Comparison of ENCODE assay signal across 1 cellular context in the genomic region with DNA sequence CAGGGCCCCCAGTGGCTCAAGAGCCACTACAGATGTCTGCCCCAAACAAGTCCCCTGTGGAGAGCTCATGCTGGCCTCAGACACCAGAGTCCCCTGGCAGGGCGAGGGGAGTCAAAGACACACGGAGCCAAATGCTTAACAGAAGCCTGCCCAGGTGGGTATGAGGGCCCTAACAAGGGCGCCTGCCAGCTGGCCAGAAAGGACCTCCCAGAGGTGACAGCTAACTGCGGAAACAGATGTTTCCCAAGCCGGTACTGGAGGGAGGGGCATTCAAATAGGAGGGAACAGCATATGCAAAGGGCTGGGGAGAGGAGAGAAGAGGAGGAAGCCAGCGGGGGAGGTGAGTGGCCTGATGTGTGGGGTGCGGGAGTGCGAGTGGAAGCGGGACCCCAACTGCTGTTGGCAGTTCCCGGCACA.
A peak's percentile ranks its signal among the peaks of the same experiment; 100 is the strongest.
TF ChIP-seq lines count a peak whose summit lies in the region.

No MANE protein-coding gene starts in this region.

TF ChIP-seq in GM12878, 131 proteins besides CTCF, POLR2A, EP300 and RAD21:
- TF ChIP-seq BCL11A (IDR thresholded peaks at IDR 0.05; ENCODE audit: low read depth, low read length) (no peak), TCF3 (IDR thresholded peaks at IDR 0.05; ENCODE audit: borderline replicate concordance, insufficient read depth, low read depth, low read length) (peak; percentile 67; the same call in 1 of the 2 replicates), MXI1 (IDR thresholded peaks at IDR 0.05; ENCODE audit: low read depth, low read length) (peak; percentile 54; the same call in 1 of the 2 replicates), POU2F2 (IDR thresholded peaks at IDR 0.05; ENCODE audit: borderline replicate concordance, low read depth, low read length) (peak; percentile 95; the same call in 2 of the 3 replicates), ZBED1 (IDR thresholded peaks at IDR 0.05; ENCODE audit: borderline replicate concordance) (no peak), ZNF274 (IDR thresholded peaks at IDR 0.05; ENCODE audit: insufficient read depth, insufficient read length) (no peak), TCF12 (IDR thresholded peaks at IDR 0.05; ENCODE audit: low read depth, low read length) (0 out of 2 replicates have a peak, but pooled peaks have one; percentile 39), BACH1 (IDR thresholded peaks at IDR 0.05; ENCODE audit: borderline replicate concordance) (no peak), SIN3A (IDR thresholded peaks at IDR 0.05; ENCODE audit: low read depth, low read length) (peak; percentile 94)
- TF ChIP-seq, protein P1, sequence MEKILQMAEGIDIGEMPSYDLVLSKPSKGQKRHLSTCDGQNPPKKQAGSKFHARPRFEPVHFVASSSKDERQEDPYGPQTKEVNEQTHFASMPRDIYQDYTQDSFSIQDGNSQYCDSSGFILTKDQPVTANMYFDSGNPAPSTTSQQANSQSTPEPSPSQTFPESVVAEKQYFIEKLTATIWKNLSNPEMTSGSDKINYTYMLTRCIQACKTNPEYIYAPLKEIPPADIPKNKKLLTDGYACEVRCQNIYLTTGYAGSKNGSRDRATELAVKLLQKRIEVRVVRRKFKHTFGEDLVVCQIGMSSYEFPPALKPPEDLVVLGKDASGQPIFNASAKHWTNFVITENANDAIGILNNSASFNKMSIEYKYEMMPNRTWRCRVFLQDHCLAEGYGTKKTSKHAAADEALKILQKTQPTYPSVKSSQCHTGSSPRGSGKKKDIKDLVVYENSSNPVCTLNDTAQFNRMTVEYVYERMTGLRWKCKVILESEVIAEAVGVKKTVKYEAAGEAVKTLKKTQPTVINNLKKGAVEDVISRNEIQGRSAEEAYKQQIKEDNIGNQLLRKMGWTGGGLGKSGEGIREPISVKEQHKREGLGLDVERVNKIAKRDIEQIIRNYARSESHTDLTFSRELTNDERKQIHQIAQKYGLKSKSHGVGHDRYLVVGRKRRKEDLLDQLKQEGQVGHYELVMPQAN (conservative IDR thresholded peaks at IDR 0.05), result peak; percentile 62
- TF ChIP-seq, protein P2, sequence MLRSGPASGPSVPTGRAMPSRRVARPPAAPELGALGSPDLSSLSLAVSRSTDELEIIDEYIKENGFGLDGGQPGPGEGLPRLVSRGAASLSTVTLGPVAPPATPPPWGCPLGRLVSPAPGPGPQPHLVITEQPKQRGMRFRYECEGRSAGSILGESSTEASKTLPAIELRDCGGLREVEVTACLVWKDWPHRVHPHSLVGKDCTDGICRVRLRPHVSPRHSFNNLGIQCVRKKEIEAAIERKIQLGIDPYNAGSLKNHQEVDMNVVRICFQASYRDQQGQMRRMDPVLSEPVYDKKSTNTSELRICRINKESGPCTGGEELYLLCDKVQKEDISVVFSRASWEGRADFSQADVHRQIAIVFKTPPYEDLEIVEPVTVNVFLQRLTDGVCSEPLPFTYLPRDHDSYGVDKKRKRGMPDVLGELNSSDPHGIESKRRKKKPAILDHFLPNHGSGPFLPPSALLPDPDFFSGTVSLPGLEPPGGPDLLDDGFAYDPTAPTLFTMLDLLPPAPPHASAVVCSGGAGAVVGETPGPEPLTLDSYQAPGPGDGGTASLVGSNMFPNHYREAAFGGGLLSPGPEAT (IDR thresholded peaks at IDR 0.05; ENCODE audit: low read depth), result no peak
- TF ChIP-seq, protein P3, sequence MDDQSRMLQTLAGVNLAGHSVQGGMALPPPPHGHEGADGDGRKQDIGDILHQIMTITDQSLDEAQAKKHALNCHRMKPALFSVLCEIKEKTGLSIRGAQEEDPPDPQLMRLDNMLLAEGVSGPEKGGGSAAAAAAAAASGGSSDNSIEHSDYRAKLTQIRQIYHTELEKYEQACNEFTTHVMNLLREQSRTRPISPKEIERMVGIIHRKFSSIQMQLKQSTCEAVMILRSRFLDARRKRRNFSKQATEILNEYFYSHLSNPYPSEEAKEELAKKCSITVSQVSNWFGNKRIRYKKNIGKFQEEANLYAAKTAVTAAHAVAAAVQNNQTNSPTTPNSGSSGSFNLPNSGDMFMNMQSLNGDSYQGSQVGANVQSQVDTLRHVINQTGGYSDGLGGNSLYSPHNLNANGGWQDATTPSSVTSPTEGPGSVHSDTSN (IDR thresholded peaks at IDR 0.05; ENCODE audit: insufficient replicate concordance, low read depth, low read length), result peak; percentile 42
